16 cellular contexts compared by ENCODE assay signal in genomic region chr11:1482581-1483444, GRCh38. TPM values are rescaled to one million over a fixed set of nuclear protein-coding genes. Genes with fewer than 3 reads are reported as not detected.
A peak's percentile ranks its signal among the peaks of the same experiment; 100 is the strongest.
DNase-seq lines count a peak whose midpoint lies in the region; ATAC-seq, FAIRE-seq and TF ChIP-seq lines count a peak whose summit lies in the region.
"Had no signal": no experiment of that assay in that cellular context is flagged by ENCODE, and none has a peak within 500 bp of the region (broad histone marks: within the 10 kb centered on the region; RNA-seq: fewer than 3 reads in every experiment).

No MANE protein-coding gene starts in this region.

- peak; percentile 12 for ATAC-seq in activated CD4-positive, alpha-beta T cell treated with anti-CD3 and anti-CD28 coated beads for 36 hours
- ATAC-seq in upper lobe of right lung (peak; percentile 59), HG03457 (IDR thresholded peaks at IDR 0.05; ENCODE audit: unreplicated experiment) (no peak)

- no peak overlapping the region; the same call in 1 of the 2 replicates for H2BK5ac ChIP-seq in H1 (ENCODE audit: low read depth, low read length)
- H2BK5ac ChIP-seq in neuronal stem cell (ENCODE audit: low read length) = peak overlapping the region; percentile 3

- TF ChIP-seq CTCF in H1 (IDR thresholded peaks at IDR 0.05; ENCODE audit: control extremely low read depth in 1 of 3, insufficient read depth in 1 of 3, low read depth in 1 of 3, low read length in 3 of 3) (peak in 2 of 3 experiments; percentile 46 to 51; a peak in 2 of 4 replicates), upper lobe of right lung (IDR thresholded peaks at IDR 0.05) (peak; percentile 11)

- H3K4me1 Mint-ChIP-seq in activated CD4-positive, alpha-beta T cell treated with anti-CD3 and anti-CD28 coated beads for 36 hours = peaks cover 8% of the 10 kb centered on the region
- no peaks in the 10 kb centered on the region for H3K4me1 Mint-ChIP-seq in activated CD4-positive, alpha-beta T cell treated with anti-CD3 and anti-CD28 coated beads, Interleukin-2, amount 10 ng/mL, durations not matched to agents 24 days and 14 days
- H3K4me1 Mint-ChIP-seq: activated naive CD4-positive, alpha-beta T cell treated with anti-CD3 and anti-CD28 coated beads, Interleukin-2, amount 10 ng/mL, durations not matched to agents 7 days and 5 days had no signal

- no peak overlapping the region for H2BK120ac ChIP-seq in H1 (replicated peaks; ENCODE audit: low read depth, low read length)
- H2BK120ac ChIP-seq in neuronal stem cell (ENCODE audit: low read depth, low read length) = no peak overlapping the region

- H2AFZ ChIP-seq in H1 (ENCODE audit: low read length) (no peak overlapping the region), neuronal stem cell (ENCODE audit: low read length) (no peak overlapping the region)

- H3K4me2 ChIP-seq in H1 (ENCODE audit: insufficient read depth in 1 of 2, low read depth in 2 of 2, low read length in 2 of 2) = no peak overlapping the region
- no peak overlapping the region for H3K4me2 ChIP-seq in neuronal stem cell (ENCODE audit: insufficient read depth, low read length, poor library complexity, severe bottlenecking)

- POLR2A ChIA-PET in activated CD4-positive, alpha-beta T cell treated with anti-CD3 and anti-CD28 coated beads for 36 hours (lab: Charles Lee) = no interaction called here
- POLR2A ChIA-PET in H1 (lab: Charles Lee; ENCODE audit: partially characterized antibody) = interaction anchor here (1.0 kb wide), 1 partner anchor 8 kb away, joined by 3 read pairs; no protein-coding TSS in a partner anchor

- H3K79me2 ChIP-seq in H1 (ENCODE audit: control insufficient read depth in 1 of 2, insufficient read depth in 2 of 2, low read length in 2 of 2) = no peaks in the 10 kb centered on the region; a peak in 1 of 4 replicates

- H4K91ac ChIP-seq in H1 (replicated peaks; ENCODE audit: insufficient read length, low read length) (no peak overlapping the region), neuronal stem cell (ENCODE audit: low read depth, low read length, poor library complexity) (no peak overlapping the region)

- no peak overlapping the region for H3K4me3 ChIP-seq in H1 (ENCODE audit: extremely low read depth in 1 of 4, insufficient read depth in 2 of 4, low read depth in 3 of 4, low read length in 4 of 4)
- no peak overlapping the region for H3K4me3 ChIP-seq in neuronal stem cell (ENCODE audit: low read length in 2 of 2)
- no peak overlapping the region for H3K4me3 ChIP-seq in upper lobe of right lung

- H2BK15ac ChIP-seq in H1 (ENCODE audit: low read length) = no peak overlapping the region
- peak overlapping the region; percentile 33 for H2BK15ac ChIP-seq in neuronal stem cell (ENCODE audit: low read length)

- H2BK20ac ChIP-seq in H1 (ENCODE audit: low read length) = no peak overlapping the region

- H3K9me3 ChIP-seq in H1 (ENCODE audit: insufficient read depth in 2 of 2, low read depth in 1 of 2, low read length in 1 of 2) (no peaks in the 10 kb centered on the region), neuronal stem cell (replicated peaks in 1 of 2; ENCODE audit: control insufficient read depth in 2 of 2, insufficient read depth in 1 of 2, low read depth in 1 of 2, low read length in 2 of 2) (no peaks in the 10 kb centered on the region), upper lobe of right lung (no peaks in the 10 kb centered on the region)

- H3K36me3 ChIP-seq in H1 (ENCODE audit: control insufficient read depth in 2 of 4, insufficient read depth in 4 of 4, low read length in 3 of 4) = no peaks in the 10 kb centered on the region; a peak in 1 of 8 replicates
- H3K36me3 ChIP-seq in neuronal stem cell (replicated peaks in 1 of 2; ENCODE audit: control insufficient read depth in 2 of 2, insufficient read depth in 2 of 2, low read length in 2 of 2) = peaks cover 7 to 10% of the 10 kb centered on the region in 2 donors
- peaks cover 21% of the 10 kb centered on the region for H3K36me3 ChIP-seq in upper lobe of right lung

- H4K8ac ChIP-seq in H1 (ENCODE audit: extremely low read depth, insufficient read depth, low read length) (peak overlapping the region; percentile 22), neuronal stem cell (ENCODE audit: low read depth, low read length) (peak overlapping the region; percentile 43)

- CTCF ChIA-PET in activated CD4-positive, alpha-beta T cell treated with anti-CD3 and anti-CD28 coated beads for 36 hours (lab: Charles Lee) = interaction anchor here (1.0 kb wide), 1 partner anchor 10 kb away, joined by 3 read pairs; no protein-coding TSS in a partner anchor
- CTCF ChIA-PET in H1 (lab: Charles Lee; ENCODE audit: partially characterized antibody) = interaction anchor here (0.6 to 5.2 kb wide), 13 partner anchors 10 to 278 kb away, joined by 3 to 34 read pairs (median 3); no protein-coding TSS in a partner anchor

- H3K9ac ChIP-seq in H1 (replicated peaks in 1 of 4; ENCODE audit: extremely low read depth in 1 of 4, low read depth in 3 of 4, low read length in 3 of 4) = no peak overlapping the region
- H3K9ac ChIP-seq in neuronal stem cell (ENCODE audit: low read depth, low read length, poor library complexity) = peak overlapping the region; percentile 44

- H3K14ac ChIP-seq in H1 (ENCODE audit: insufficient read length) (no peak overlapping the region), neuronal stem cell (ENCODE audit: low read length) (peak overlapping the region; percentile 71)

- H3K9me3 Mint-ChIP-seq in activated CD4-positive, alpha-beta T cell treated with anti-CD3 and anti-CD28 coated beads for 36 hours (ENCODE audit: low read depth) = no peaks in the 10 kb centered on the region
- no peaks in the 10 kb centered on the region for H3K9me3 Mint-ChIP-seq in activated CD4-positive, alpha-beta T cell treated with anti-CD3 and anti-CD28 coated beads, Interleukin-2, amount 10 ng/mL, durations not matched to agents 24 days and 14 days
- H3K9me3 Mint-ChIP-seq: activated naive CD4-positive, alpha-beta T cell treated with anti-CD3 and anti-CD28 coated beads, Interleukin-2, amount 10 ng/mL, durations not matched to agents 7 days and 5 days had no signal

- no peak for DNase-seq in activated CD4-positive, alpha-beta T cell treated with anti-CD3 and anti-CD28 coated beads for 36 hours
- DNase-seq in activated CD4-positive, alpha-beta T cell treated with anti-CD3 and anti-CD28 coated beads, Interleukin-2, amount 10 ng/mL, durations not matched to agents 24 days and 14 days = no peak
- DNase-seq in H1 (ENCODE audit: low read depth in 1 of 2, low spot score in 2 of 2) (no peak), neuronal stem cell (ENCODE audit: low spot score) (no peak), upper lobe of right lung (peak; percentile 82), retina (no peak)
- DNase-seq in effector CD8-positive, alpha-beta T cell (lab: John Stamatoyannopoulos, UW) = no peak
- DNase-seq: activated naive CD4-positive, alpha-beta T cell treated with anti-CD3 and anti-CD28 coated beads, Interleukin-2, amount 10 ng/mL, durations not matched to agents 7 days and 5 days; caudate nucleus; GDM1; NCI-H187 treated with DMSO at 0.1 percent for 48 hours; NCI-H526; SHP77 treated with DMSO at 0.1 percent for 48 hours; stimulated activated CD4-positive, alpha-beta T cell treated with anti-CD3 and anti-CD28 coated beads, Interleukin-4, amount 100 ng/mL, for 24 hours; stimulated activated naive CD4-positive, alpha-beta T cell treated with Interleukin-2 at 50 U/mL for 16 hours had no signal

- TF ChIP-seq RAD21 in H1 (IDR thresholded peaks at IDR 0.05 in 1 of 2, conservative IDR thresholded peaks at IDR 0.05 in 1 of 2; ENCODE audit: low read depth in 2 of 2, low read length in 2 of 2) = peak; percentile 32 to 43; a peak in 3 of 4 replicates

- no peaks in the 10 kb centered on the region for H3K27me3 ChIP-seq in H1 (replicated peaks in 1 of 4; ENCODE audit: control insufficient read depth in 3 of 4, extremely low read depth in 1 of 4, insufficient read depth in 3 of 4, low read length in 3 of 4)
- no peaks in the 10 kb centered on the region for H3K27me3 ChIP-seq in neuronal stem cell (ENCODE audit: control insufficient read depth in 3 of 3, insufficient read depth in 3 of 3, low read depth in 1 of 3, low read length in 3 of 3)
- no peaks in the 10 kb centered on the region for H3K27me3 ChIP-seq in upper lobe of right lung

- H3K4me3 Mint-ChIP-seq in activated CD4-positive, alpha-beta T cell treated with anti-CD3 and anti-CD28 coated beads for 36 hours = no peak overlapping the region
- H3K4me3 Mint-ChIP-seq in activated CD4-positive, alpha-beta T cell treated with anti-CD3 and anti-CD28 coated beads, Interleukin-2, amount 10 ng/mL, durations not matched to agents 24 days and 14 days = no peak overlapping the region
- H3K4me3 Mint-ChIP-seq: activated naive CD4-positive, alpha-beta T cell treated with anti-CD3 and anti-CD28 coated beads, Interleukin-2, amount 10 ng/mL, durations not matched to agents 7 days and 5 days had no signal

- TF ChIP-seq POLR2A in H1 (IDR thresholded peaks at IDR 0.05; ENCODE audit: control extremely low read depth in 1 of 2, low read depth in 2 of 2, low read length in 2 of 2) = no peak

- intact Hi-C loops in activated CD4-positive, alpha-beta T cell treated with anti-CD3 and anti-CD28 coated beads for 36 hours (cut with DNase I, micrococcal nuclease) = no loop called here
- intact Hi-C loops in activated CD4-positive, alpha-beta T cell treated with anti-CD3 and anti-CD28 coated beads, Interleukin-2, amount 10 ng/mL, durations not matched to agents 24 days and 14 days (cut with micrococcal nuclease) = no loop called here
- intact Hi-C loops in upper lobe of right lung (cut with DNase I) = no loop called here

- H3K23me2 ChIP-seq in H1 (ENCODE audit: low read depth, low read length) = no peaks in the 10 kb centered on the region

- H3K18ac ChIP-seq in H1 (ENCODE audit: extremely low read depth, low read length) (no peak overlapping the region; the same call in 1 of the 2 replicates), neuronal stem cell (ENCODE audit: low read length) (peak overlapping the region; percentile 83)

- H3K23ac ChIP-seq in H1 (ENCODE audit: insufficient read length) (no peak overlapping the region), neuronal stem cell (ENCODE audit: low read depth, low read length, poor library complexity) (peak overlapping the region; percentile 80)

- no peak for FAIRE-seq in H1 (lab: Jason Lieb, UNC)

- no peak overlapping the region for H3K27ac Mint-ChIP-seq in activated CD4-positive, alpha-beta T cell treated with anti-CD3 and anti-CD28 coated beads for 36 hours
- H3K27ac Mint-ChIP-seq in activated CD4-positive, alpha-beta T cell treated with anti-CD3 and anti-CD28 coated beads, Interleukin-2, amount 10 ng/mL, durations not matched to agents 24 days and 14 days = no peak overlapping the region
- H3K27ac Mint-ChIP-seq: activated naive CD4-positive, alpha-beta T cell treated with anti-CD3 and anti-CD28 coated beads, Interleukin-2, amount 10 ng/mL, durations not matched to agents 7 days and 5 days had no signal

- peaks cover 0 to 18% of the 10 kb centered on the region in 2 experiments for H4K20me1 ChIP-seq in H1 (replicated peaks in 1 of 2; ENCODE audit: control insufficient read depth in 1 of 2, insufficient read depth in 2 of 2, low read length in 2 of 2)

- H3K4me1 ChIP-seq in H1 (replicated peaks in 1 of 4; ENCODE audit: control insufficient read depth in 3 of 4, insufficient read depth in 4 of 4, low read length in 3 of 4) (peaks cover 0 to 5% (median under 1%) of the 10 kb centered on the region in 4 experiments; a peak in 2 of 7 replicates), neuronal stem cell (ENCODE audit: control insufficient read depth in 2 of 2, insufficient read depth in 1 of 2, low read depth in 1 of 2, low read length in 2 of 2) (peaks cover 4 to 16% of the 10 kb centered on the region in 2 donors), upper lobe of right lung (peaks cover 44% of the 10 kb centered on the region)

- H3K27ac ChIP-seq in H1 (ENCODE audit: low read depth, low read length) (no peak overlapping the region), neuronal stem cell (replicated peaks; ENCODE audit: low read length) (no peak overlapping the region), upper lobe of right lung (peak overlapping the region; percentile 24)

- no peak overlapping the region for H2AK5ac ChIP-seq in H1 (ENCODE audit: low read depth, low read length)
- peak overlapping the region; percentile 68 for H2AK5ac ChIP-seq in neuronal stem cell (ENCODE audit: low read depth, low read length)

- no peak overlapping the region for H4K5ac ChIP-seq in H1 (ENCODE audit: insufficient read length, low read depth, low read length)

- TF ChIP-seq EP300 in H1 (IDR thresholded peaks at IDR 0.05; ENCODE audit: borderline replicate concordance in 1 of 2, low read depth in 2 of 2, low read length in 2 of 2) = no peak

- H3K27me3 Mint-ChIP-seq in activated CD4-positive, alpha-beta T cell treated with anti-CD3 and anti-CD28 coated beads for 36 hours = no peaks in the 10 kb centered on the region
- no peaks in the 10 kb centered on the region for H3K27me3 Mint-ChIP-seq in activated CD4-positive, alpha-beta T cell treated with anti-CD3 and anti-CD28 coated beads, Interleukin-2, amount 10 ng/mL, durations not matched to agents 24 days and 14 days
- H3K27me3 Mint-ChIP-seq: activated naive CD4-positive, alpha-beta T cell treated with anti-CD3 and anti-CD28 coated beads, Interleukin-2, amount 10 ng/mL, durations not matched to agents 7 days and 5 days had no signal

- peaks cover 6% of the 10 kb centered on the region for H3K36me3 Mint-ChIP-seq in activated CD4-positive, alpha-beta T cell treated with anti-CD3 and anti-CD28 coated beads for 36 hours (ENCODE audit: low read depth)
- peaks cover 3% of the 10 kb centered on the region for H3K36me3 Mint-ChIP-seq in activated CD4-positive, alpha-beta T cell treated with anti-CD3 and anti-CD28 coated beads, Interleukin-2, amount 10 ng/mL, durations not matched to agents 24 days and 14 days (ENCODE audit: low read depth)

- H3K79me1 ChIP-seq in H1 (ENCODE audit: low read depth, low read length) (peaks cover 6% of the 10 kb centered on the region), neuronal stem cell (ENCODE audit: low read depth, low read length) (peaks cover 24% of the 10 kb centered on the region)

- H3K4ac ChIP-seq in H1 (replicated peaks; ENCODE audit: insufficient read length, low read depth, low read length) (no peak overlapping the region), neuronal stem cell (ENCODE audit: low read length) (no peak overlapping the region)

- 94% methylated on average over 31 of the region's 32 CpGs; no CpG with 5 or more reads in 1 of the 2 experiments for WGBS in H1 (ENCODE audit: extremely low coverage in 1 of 2, insufficient coverage in 1 of 2, insufficient read length in 1 of 2, insufficient replicate concordance in 2 of 2, low coverage in 1 of 2, low lambda C conversion rate in 2 of 2, missing lambda C conversion rate in 1 of 2), 2 experiments
- no CpG with 5 or more reads among the region's 32 CpGs for WGBS in neuronal stem cell (ENCODE audit: extremely low coverage in 2 of 2, insufficient read length in 2 of 2, insufficient replicate concordance in 1 of 2), 2 donors

- H2BK12ac ChIP-seq in H1 (ENCODE audit: low read depth, low read length) (no peak overlapping the region), neuronal stem cell (ENCODE audit: low read length) (peak overlapping the region; percentile 30)

- no peak overlapping the region for H3K56ac ChIP-seq in H1 (replicated peaks; ENCODE audit: insufficient read length, low read depth, low read length)

RNA-seq across cellular contexts. Expression of gene MOB2, which starts 3.8 kb away (rescaled TPM):
- total RNA-seq in activated CD4-positive, alpha-beta T cell treated with anti-CD3 and anti-CD28 coated beads for 36 hours = 10 to 100 TPM; 15.3 TPM
- total RNA-seq in activated CD4-positive, alpha-beta T cell treated with anti-CD3 and anti-CD28 coated beads, Interleukin-2, amount 10 ng/mL, durations not matched to agents 24 days and 14 days = 22.4 and 23.5 TPM in 2 replicates
- total RNA-seq in H1 (2021; fragmentation: NEBNext Ultra II Directional; extraction: Animal tissue kit (Norgen Biotek cat#: 25700)) = 18.3 and 18.6 TPM in 2 replicates
- 28.2 and 28.5 TPM in 2 replicates for polyA plus RNA-seq in H1 (2011; rRNA removed)
- 37.2 TPM for polyA plus RNA-seq in H1 (2011; cell fraction: cytosol; rRNA removed)
- polyA plus RNA-seq in H1 (2011; cell fraction: nucleus; rRNA removed) = 34.8 TPM
- polyA plus RNA-seq in H1 (2012, experiment 1 of 2) = 15.1 to 24.8 TPM (median 22.8 TPM) in 4 replicates
- polyA plus RNA-seq in H1 (2012, experiment 2 of 2) = 22.6 TPM
- polyA plus RNA-seq in H1 (2013, experiment 1 of 2) = 9.6 TPM
- polyA plus RNA-seq in H1 (2013, experiment 2 of 2) = 9.7 TPM
- polyA minus RNA-seq in H1 (2011; rRNA and poly(A)+ RNA removed) = 33.6 and 38.3 TPM in 2 replicates
- polyA minus RNA-seq in H1 (2011; cell fraction: cytosol; rRNA and poly(A)+ RNA removed) = 17.2 TPM
- 14.7 TPM for polyA minus RNA-seq in H1 (2011; cell fraction: nucleus; rRNA and poly(A)+ RNA removed)
- polyA plus RNA-seq in neuronal stem cell (2013, experiment 1 of 2) = 11.1 TPM
- 11.5 TPM for polyA plus RNA-seq in neuronal stem cell (2013, experiment 2 of 2)
- 58.9 TPM for total RNA-seq in upper lobe of right lung
